ENCODE assay signal across 13 cellular contexts in genomic region chr4:118173126-118173525, GRCh38.
"Had no signal": no experiment of that assay in that cellular context is flagged by ENCODE, and none has a peak within 500 bp of the region (broad histone marks: within the 10 kb centered on the region; RNA-seq: fewer than 3 reads in every experiment).

No MANE protein-coding gene starts in this region.

- ATAC-seq: left cardiac atrium, lower lobe of right lung had no signal

- H3K27ac Mint-ChIP-seq: activated CD4-positive, alpha-beta T cell treated with anti-CD3 and anti-CD28 coated beads, Interleukin-2, amount 10 ng/mL, durations not matched to agents 7 days and 5 days; activated naive CD8-positive, alpha-beta T cell treated with anti-CD3 and anti-CD28 coated beads for 36 hours had no signal

- H3K36me3 ChIP-seq: breast epithelium, lower lobe of right lung, tibial artery had no signal

- H3K4me1 ChIP-seq: breast epithelium, lower lobe of right lung, tibial artery had no signal

- H3K27me3 ChIP-seq: breast epithelium, tibial artery had no signal

- H3K9me3 Mint-ChIP-seq: activated CD4-positive, alpha-beta T cell treated with anti-CD3 and anti-CD28 coated beads, Interleukin-2, amount 10 ng/mL, durations not matched to agents 7 days and 5 days; activated naive CD8-positive, alpha-beta T cell treated with anti-CD3 and anti-CD28 coated beads for 36 hours had no signal

- H3K4me3 Mint-ChIP-seq: activated CD4-positive, alpha-beta T cell treated with anti-CD3 and anti-CD28 coated beads, Interleukin-2, amount 10 ng/mL, durations not matched to agents 7 days and 5 days; activated naive CD8-positive, alpha-beta T cell treated with anti-CD3 and anti-CD28 coated beads for 36 hours had no signal

- H3K36me3 Mint-ChIP-seq: activated naive CD8-positive, alpha-beta T cell treated with anti-CD3 and anti-CD28 coated beads for 36 hours had no signal

- H3K27ac ChIP-seq: breast epithelium, lower lobe of right lung, tibial artery had no signal

- H3K9me3 ChIP-seq: breast epithelium, lower lobe of right lung, tibial artery had no signal

- DNase-seq: activated CD4-positive, alpha-beta T cell treated with anti-CD3 and anti-CD28 coated beads, Interleukin-2, amount 10 ng/mL, durations not matched to agents 7 days and 5 days; activated CD4-positive, CD25-positive, alpha-beta regulatory T cell; activated CD8-positive, alpha-beta memory T cell treated with anti-CD3 and anti-CD28 coated beads for 24 hours; activated naive CD8-positive, alpha-beta T cell treated with anti-CD3 and anti-CD28 coated beads for 36 hours; head of caudate nucleus; left cardiac atrium; lower lobe of right lung; midbrain; posterior cingulate gyrus; stimulated activated CD4-positive, alpha-beta T cell treated with anti-CD3 and anti-CD28 coated beads, Interleukin-2, amount 100 ng/mL, for 48 hours; stimulated activated naive CD4-positive, alpha-beta T cell; tibial artery had no signal

- H3K4me3 ChIP-seq: breast epithelium, lower lobe of right lung, tibial artery had no signal
